Comparison of ENCODE assay signal across 1 cellular context in the genomic region with DNA sequence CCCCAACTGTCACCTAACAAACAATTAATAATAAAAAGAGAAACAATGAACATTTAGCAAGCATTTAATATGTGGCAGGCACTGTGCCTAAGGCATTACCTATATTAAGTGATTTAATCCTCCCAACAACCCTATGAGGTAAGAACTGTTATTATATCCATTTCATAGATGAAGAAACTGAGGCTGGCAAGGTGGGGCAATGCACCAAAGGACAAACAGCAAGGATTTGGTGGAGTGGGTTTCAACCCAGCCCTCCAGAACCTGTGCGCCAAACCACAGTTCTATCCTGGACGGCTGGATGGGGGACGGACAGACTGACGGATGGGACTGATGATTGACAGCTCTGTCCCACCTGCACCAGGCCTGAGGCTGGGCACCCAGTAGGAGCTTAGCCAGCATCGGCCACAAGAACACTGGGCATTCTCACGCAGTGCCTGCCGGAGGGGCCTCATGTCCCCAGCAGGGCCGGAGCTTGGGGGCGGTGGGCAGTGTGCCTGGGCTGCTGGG.
A peak's percentile ranks its signal among the peaks of the same experiment; 100 is the strongest.
TF ChIP-seq lines count a peak whose summit lies in the region.

No MANE protein-coding gene starts in this region.

TF ChIP-seq in HepG2, 621 proteins besides CTCF, POLR2A, EP300 and RAD21 (continues in another document):
- peak; percentile 15; the same call in 1 of the 2 replicates for TF ChIP-seq ESRRA (CRISPR knock-in tag; IDR thresholded peaks at IDR 0.05; ENCODE audit: low read depth)
- no peak for TF ChIP-seq ZNF329 (CRISPR knock-in tag; IDR thresholded peaks at IDR 0.05; ENCODE audit: low read depth)
- TF ChIP-seq ZFP36 (IDR thresholded peaks at IDR 0.05; ENCODE audit: borderline replicate concordance, low read depth, low read length, partially characterized antibody): peak; percentile 2
- 0 out of 2 replicates have a peak, but pooled peaks have one; percentile 12 for TF ChIP-seq ZNF746 (CRISPR knock-in tag; IDR thresholded peaks at IDR 0.05)
- no peak for TF ChIP-seq ZSCAN29 (CRISPR knock-in tag; conservative IDR thresholded peaks at IDR 0.05)
- TF ChIP-seq, protein P1, sequence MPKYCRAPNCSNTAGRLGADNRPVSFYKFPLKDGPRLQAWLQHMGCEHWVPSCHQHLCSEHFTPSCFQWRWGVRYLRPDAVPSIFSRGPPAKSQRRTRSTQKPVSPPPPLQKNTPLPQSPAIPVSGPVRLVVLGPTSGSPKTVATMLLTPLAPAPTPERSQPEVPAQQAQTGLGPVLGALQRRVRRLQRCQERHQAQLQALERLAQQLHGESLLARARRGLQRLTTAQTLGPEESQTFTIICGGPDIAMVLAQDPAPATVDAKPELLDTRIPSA (CRISPR knock-in tag; IDR thresholded peaks at IDR 0.05; ENCODE audit: borderline replicate concordance): peak; percentile 73
- 0 out of 2 replicates have a peak, but pooled peaks have one; percentile 6 for TF ChIP-seq ZNF747 (CRISPR knock-in tag; IDR thresholded peaks at IDR 0.05; ENCODE audit: borderline replicate concordance)
- TF ChIP-seq ZNF10 (CRISPR knock-in tag; IDR thresholded peaks at IDR 0.05; ENCODE audit: borderline replicate concordance, low read depth): no peak
- 0 out of 2 replicates have a peak, but pooled peaks have one; percentile 44 for TF ChIP-seq GABPB1 (CRISPR knock-in tag; IDR thresholded peaks at IDR 0.05)
- peak; percentile 99 for TF ChIP-seq ZNF572 (CRISPR knock-in tag; IDR thresholded peaks at IDR 0.05)
- TF ChIP-seq, protein P2, sequence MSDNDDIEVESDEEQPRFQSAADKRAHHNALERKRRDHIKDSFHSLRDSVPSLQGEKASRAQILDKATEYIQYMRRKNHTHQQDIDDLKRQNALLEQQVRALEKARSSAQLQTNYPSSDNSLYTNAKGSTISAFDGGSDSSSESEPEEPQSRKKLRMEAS (IDR thresholded peaks at IDR 0.05): peak; percentile 39; the same call in 1 of the 2 replicates
- TF ChIP-seq HIC2 (CRISPR knock-in tag; IDR thresholded peaks at IDR 0.05; ENCODE audit: low read depth): 0 out of 2 replicates have a peak, but pooled peaks have one; percentile 1
- TF ChIP-seq ZBTB7A (CRISPR knock-in tag; IDR thresholded peaks at IDR 0.05): peak; percentile 72; the same call in 1 of the 2 replicates
- TF ChIP-seq, protein P3, sequence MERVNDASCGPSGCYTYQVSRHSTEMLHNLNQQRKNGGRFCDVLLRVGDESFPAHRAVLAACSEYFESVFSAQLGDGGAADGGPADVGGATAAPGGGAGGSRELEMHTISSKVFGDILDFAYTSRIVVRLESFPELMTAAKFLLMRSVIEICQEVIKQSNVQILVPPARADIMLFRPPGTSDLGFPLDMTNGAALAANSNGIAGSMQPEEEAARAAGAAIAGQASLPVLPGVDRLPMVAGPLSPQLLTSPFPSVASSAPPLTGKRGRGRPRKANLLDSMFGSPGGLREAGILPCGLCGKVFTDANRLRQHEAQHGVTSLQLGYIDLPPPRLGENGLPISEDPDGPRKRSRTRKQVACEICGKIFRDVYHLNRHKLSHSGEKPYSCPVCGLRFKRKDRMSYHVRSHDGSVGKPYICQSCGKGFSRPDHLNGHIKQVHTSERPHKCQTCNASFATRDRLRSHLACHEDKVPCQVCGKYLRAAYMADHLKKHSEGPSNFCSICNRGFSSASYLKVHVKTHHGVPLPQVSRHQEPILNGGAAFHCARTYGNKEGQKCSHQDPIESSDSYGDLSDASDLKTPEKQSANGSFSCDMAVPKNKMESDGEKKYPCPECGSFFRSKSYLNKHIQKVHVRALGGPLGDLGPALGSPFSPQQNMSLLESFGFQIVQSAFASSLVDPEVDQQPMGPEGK (CRISPR knock-in tag; IDR thresholded peaks at IDR 0.05): peak; percentile 92; the same call in 1 of the 2 replicates
- TF ChIP-seq, protein P4, sequence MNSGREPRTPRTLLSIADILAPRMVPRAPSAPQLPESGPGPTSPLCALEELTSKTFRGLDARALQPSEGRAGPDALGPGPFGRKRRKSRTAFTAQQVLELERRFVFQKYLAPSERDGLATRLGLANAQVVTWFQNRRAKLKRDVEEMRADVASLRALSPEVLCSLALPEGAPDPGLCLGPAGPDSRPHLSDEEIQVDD (CRISPR knock-in tag; IDR thresholded peaks at IDR 0.05; ENCODE audit: borderline replicate concordance): 0 out of 2 replicates have a peak, but pooled peaks have one; percentile 48
- TF ChIP-seq PBX3 (CRISPR knock-in tag; IDR thresholded peaks at IDR 0.05; ENCODE audit: borderline replicate concordance): no peak
- TF ChIP-seq, protein P5, sequence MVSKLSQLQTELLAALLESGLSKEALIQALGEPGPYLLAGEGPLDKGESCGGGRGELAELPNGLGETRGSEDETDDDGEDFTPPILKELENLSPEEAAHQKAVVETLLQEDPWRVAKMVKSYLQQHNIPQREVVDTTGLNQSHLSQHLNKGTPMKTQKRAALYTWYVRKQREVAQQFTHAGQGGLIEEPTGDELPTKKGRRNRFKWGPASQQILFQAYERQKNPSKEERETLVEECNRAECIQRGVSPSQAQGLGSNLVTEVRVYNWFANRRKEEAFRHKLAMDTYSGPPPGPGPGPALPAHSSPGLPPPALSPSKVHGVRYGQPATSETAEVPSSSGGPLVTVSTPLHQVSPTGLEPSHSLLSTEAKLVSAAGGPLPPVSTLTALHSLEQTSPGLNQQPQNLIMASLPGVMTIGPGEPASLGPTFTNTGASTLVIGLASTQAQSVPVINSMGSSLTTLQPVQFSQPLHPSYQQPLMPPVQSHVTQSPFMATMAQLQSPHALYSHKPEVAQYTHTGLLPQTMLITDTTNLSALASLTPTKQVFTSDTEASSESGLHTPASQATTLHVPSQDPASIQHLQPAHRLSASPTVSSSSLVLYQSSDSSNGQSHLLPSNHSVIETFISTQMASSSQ (IDR thresholded peaks at IDR 0.05; ENCODE audit: low read depth): no peak
- TF ChIP-seq, protein P5 (CRISPR knock-in tag; IDR thresholded peaks at IDR 0.05; ENCODE audit: borderline replicate concordance): no peak
- TF ChIP-seq, protein P6, sequence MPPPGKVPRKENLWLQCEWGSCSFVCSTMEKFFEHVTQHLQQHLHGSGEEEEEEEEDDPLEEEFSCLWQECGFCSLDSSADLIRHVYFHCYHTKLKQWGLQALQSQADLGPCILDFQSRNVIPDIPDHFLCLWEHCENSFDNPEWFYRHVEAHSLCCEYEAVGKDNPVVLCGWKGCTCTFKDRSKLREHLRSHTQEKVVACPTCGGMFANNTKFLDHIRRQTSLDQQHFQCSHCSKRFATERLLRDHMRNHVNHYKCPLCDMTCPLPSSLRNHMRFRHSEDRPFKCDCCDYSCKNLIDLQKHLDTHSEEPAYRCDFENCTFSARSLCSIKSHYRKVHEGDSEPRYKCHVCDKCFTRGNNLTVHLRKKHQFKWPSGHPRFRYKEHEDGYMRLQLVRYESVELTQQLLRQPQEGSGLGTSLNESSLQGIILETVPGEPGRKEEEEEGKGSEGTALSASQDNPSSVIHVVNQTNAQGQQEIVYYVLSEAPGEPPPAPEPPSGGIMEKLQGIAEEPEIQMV (CRISPR knock-in tag; IDR thresholded peaks at IDR 0.05; ENCODE audit: low read depth): no peak
- no peak for TF ChIP-seq ZNF232 (CRISPR knock-in tag; IDR thresholded peaks at IDR 0.05; ENCODE audit: borderline replicate concordance)
- TF ChIP-seq KDM4B (CRISPR knock-in tag; IDR thresholded peaks at IDR 0.05): 0 out of 2 replicates have a peak, but pooled peaks have one; percentile 17
- TF ChIP-seq, protein P7, sequence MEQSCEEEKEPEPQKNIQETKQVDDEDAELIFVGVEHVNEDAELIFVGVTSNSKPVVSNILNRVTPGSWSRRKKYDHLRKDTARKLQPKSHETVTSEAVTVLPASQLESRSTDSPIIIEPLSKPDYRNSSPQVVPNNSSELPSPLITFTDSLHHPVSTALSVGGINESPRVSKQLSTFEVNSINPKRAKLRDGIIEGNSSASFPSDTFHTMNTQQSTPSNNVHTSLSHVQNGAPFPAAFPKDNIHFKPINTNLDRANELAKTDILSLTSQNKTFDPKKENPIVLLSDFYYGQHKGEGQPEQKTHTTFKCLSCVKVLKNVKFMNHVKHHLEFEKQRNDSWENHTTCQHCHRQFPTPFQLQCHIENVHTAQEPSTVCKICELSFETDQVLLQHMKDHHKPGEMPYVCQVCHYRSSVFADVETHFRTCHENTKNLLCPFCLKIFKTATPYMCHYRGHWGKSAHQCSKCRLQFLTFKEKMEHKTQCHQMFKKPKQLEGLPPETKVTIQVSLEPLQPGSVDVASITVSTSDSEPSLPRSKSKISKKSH (CRISPR knock-in tag; IDR thresholded peaks at IDR 0.05; ENCODE audit: borderline replicate concordance): peak; percentile 44; the same call in 1 of the 2 replicates
- TF ChIP-seq IRF2 (CRISPR knock-in tag; IDR thresholded peaks at IDR 0.05): 0 out of 2 replicates have a peak, but pooled peaks have one; percentile 37
- 0 out of 2 replicates have a peak, but pooled peaks have one; percentile 22 for TF ChIP-seq ZFYVE20 (CRISPR knock-in tag; IDR thresholded peaks at IDR 0.05; ENCODE audit: borderline replicate concordance, low read depth)
- TF ChIP-seq NFE2 (CRISPR knock-in tag; IDR thresholded peaks at IDR 0.05): no peak
- peak; percentile 11; the same call in 1 of the 2 replicates for TF ChIP-seq ZNF616 (CRISPR knock-in tag; IDR thresholded peaks at IDR 0.05; ENCODE audit: low read depth)
- no peak for TF ChIP-seq DR1 (CRISPR knock-in tag; IDR thresholded peaks at IDR 0.05)
- peak; percentile 62; the same call in 1 of the 2 replicates for TF ChIP-seq MAFG (CRISPR knock-in tag; IDR thresholded peaks at IDR 0.05)
- TF ChIP-seq ZC3H4 (CRISPR knock-in tag; IDR thresholded peaks at IDR 0.05; ENCODE audit: borderline replicate concordance): peak; percentile 60; the same call in 1 of the 2 replicates
- TF ChIP-seq ZNF607 (CRISPR knock-in tag; IDR thresholded peaks at IDR 0.05; ENCODE audit: borderline replicate concordance): peak; percentile 84; the same call in 1 of the 2 replicates
- no peak for TF ChIP-seq JUN (CRISPR knock-in tag; IDR thresholded peaks at IDR 0.05)
- TF ChIP-seq ZNF724P (CRISPR knock-in tag; IDR thresholded peaks at IDR 0.05; ENCODE audit: borderline replicate concordance): 0 out of 2 replicates have a peak, but pooled peaks have one; percentile 31
- TF ChIP-seq ZKSCAN1 (IDR thresholded peaks at IDR 0.05; ENCODE audit: low read length): peak; percentile 90
- no peak for TF ChIP-seq ZNF496 (CRISPR knock-in tag; IDR thresholded peaks at IDR 0.05; ENCODE audit: insufficient replicate concordance)
- no peak for TF ChIP-seq ZNF841 (CRISPR knock-in tag; IDR thresholded peaks at IDR 0.05; ENCODE audit: borderline replicate concordance)
- 0 out of 2 replicates have a peak, but pooled peaks have one; percentile 23 for TF ChIP-seq CHD4 (IDR thresholded peaks at IDR 0.05; ENCODE audit: borderline replicate concordance, low read length)
- TF ChIP-seq, protein P8, sequence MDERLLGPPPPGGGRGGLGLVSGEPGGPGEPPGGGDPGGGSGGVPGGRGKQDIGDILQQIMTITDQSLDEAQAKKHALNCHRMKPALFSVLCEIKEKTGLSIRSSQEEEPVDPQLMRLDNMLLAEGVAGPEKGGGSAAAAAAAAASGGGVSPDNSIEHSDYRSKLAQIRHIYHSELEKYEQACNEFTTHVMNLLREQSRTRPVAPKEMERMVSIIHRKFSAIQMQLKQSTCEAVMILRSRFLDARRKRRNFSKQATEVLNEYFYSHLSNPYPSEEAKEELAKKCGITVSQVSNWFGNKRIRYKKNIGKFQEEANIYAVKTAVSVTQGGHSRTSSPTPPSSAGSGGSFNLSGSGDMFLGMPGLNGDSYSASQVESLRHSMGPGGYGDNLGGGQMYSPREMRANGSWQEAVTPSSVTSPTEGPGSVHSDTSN (CRISPR knock-in tag; IDR thresholded peaks at IDR 0.05): peak; percentile 72; the same call in 1 of the 2 replicates
- TF ChIP-seq ZNF629 (CRISPR knock-in tag; conservative IDR thresholded peaks at IDR 0.05): peak; percentile 97
- TF ChIP-seq, protein P9, sequence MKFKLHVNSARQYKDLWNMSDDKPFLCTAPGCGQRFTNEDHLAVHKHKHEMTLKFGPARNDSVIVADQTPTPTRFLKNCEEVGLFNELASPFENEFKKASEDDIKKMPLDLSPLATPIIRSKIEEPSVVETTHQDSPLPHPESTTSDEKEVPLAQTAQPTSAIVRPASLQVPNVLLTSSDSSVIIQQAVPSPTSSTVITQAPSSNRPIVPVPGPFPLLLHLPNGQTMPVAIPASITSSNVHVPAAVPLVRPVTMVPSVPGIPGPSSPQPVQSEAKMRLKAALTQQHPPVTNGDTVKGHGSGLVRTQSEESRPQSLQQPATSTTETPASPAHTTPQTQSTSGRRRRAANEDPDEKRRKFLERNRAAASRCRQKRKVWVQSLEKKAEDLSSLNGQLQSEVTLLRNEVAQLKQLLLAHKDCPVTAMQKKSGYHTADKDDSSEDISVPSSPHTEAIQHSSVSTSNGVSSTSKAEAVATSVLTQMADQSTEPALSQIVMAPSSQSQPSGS (CRISPR knock-in tag; IDR thresholded peaks at IDR 0.05): no peak
